In genomic region chr1:48931571-48932251, GRCh38 we compare ENCODE assay signal across 14 cellular contexts.
DNase-seq lines count a peak whose midpoint lies in the region; ATAC-seq and TF ChIP-seq lines count a peak whose summit lies in the region.
"Had no signal": no experiment of that assay in that cellular context is flagged by ENCODE, and none has a peak within 500 bp of the region (broad histone marks: within the 10 kb centered on the region; RNA-seq: fewer than 3 reads in every experiment).

No MANE protein-coding gene starts in this region.

- H3K36me3 ChIP-seq in lower lobe of right lung (no peaks in the 10 kb centered on the region), thyroid gland (no peaks in the 10 kb centered on the region)

- H3K27me3 ChIP-seq in lower lobe of right lung (ENCODE audit: low read depth) (no peaks in the 10 kb centered on the region), thyroid gland (no peaks in the 10 kb centered on the region)

- H3K36me3 Mint-ChIP-seq in endothelial cell (ENCODE audit: low read depth, unreplicated experiment): no peaks in the 10 kb centered on the region

- peak; percentile 35 for DNase-seq in LHCN-M2 (ENCODE audit: low read depth)
- peak; percentile 76 for DNase-seq in astrocyte of the spinal cord (ENCODE audit: low read depth, low spot score)
- DNase-seq in lower lobe of right lung: no peak
- DNase-seq in thyroid gland: no peak
- DNase-seq in NCI-H2029 (lab: John Stamatoyannopoulos, UW): no peak
- no peak for DNase-seq in endothelial cell (ENCODE audit: low spot score)
- no peak for DNase-seq in NCI-H226
- DNase-seq: activated T-cell treated with anti-CD3 and anti-CD28 coated beads, Interleukin-2, amount 50 U/mL, for 72 hours; cerebellar nuclear complex; DND-41; NCI-H2171 treated with DMSO at 0.1 percent for 48 hours; Right ventricle myocardium superior had no signal

- H3K9me3 Mint-ChIP-seq in endothelial cell (ENCODE audit: unreplicated experiment): no peaks in the 10 kb centered on the region

- H3K4me1 Mint-ChIP-seq in endothelial cell (ENCODE audit: unreplicated experiment): peaks cover 10% of the 10 kb centered on the region
- H3K4me1 Mint-ChIP-seq: memory B cell had no signal

- no peaks in the 10 kb centered on the region for H3K27me3 Mint-ChIP-seq in endothelial cell (ENCODE audit: unreplicated experiment)

- no peak overlapping the region for H3K27ac Mint-ChIP-seq in endothelial cell (ENCODE audit: unreplicated experiment)
- H3K27ac Mint-ChIP-seq: activated T-cell treated with anti-CD3 and anti-CD28 coated beads, Interleukin-2, amount 50 U/mL, for 72 hours; memory B cell had no signal

- no peak overlapping the region for H3K4me3 Mint-ChIP-seq in endothelial cell (ENCODE audit: unreplicated experiment)
- H3K4me3 Mint-ChIP-seq: activated T-cell treated with anti-CD3 and anti-CD28 coated beads, Interleukin-2, amount 50 U/mL, for 72 hours; memory B cell had no signal

- ATAC-seq in lower lobe of right lung: peak; percentile 62 to 67
- ATAC-seq: activated T-cell treated with anti-CD3 and anti-CD28 coated beads, Interleukin-2, amount 50 U/mL, for 72 hours had no signal

- no peak for TF ChIP-seq POLR2A in thyroid gland (IDR thresholded peaks at IDR 0.05)

- intact Hi-C loops in lower lobe of right lung (cut with DNase I): no loop called here
- intact Hi-C loops in thyroid gland (cut with DNase I): no loop called here

- in situ Hi-C loops in astrocyte of the spinal cord (cut with HindIII; ENCODE audit: low sequenced_read_pairs): no loop called here

- TF ChIP-seq CTCF in 22Rv1 (IDR thresholded peaks at IDR 0.05) (no peak), astrocyte of the spinal cord (IDR thresholded peaks at IDR 0.05; ENCODE audit: low read depth, low read length) (no peak), lower lobe of right lung (IDR thresholded peaks at IDR 0.05) (no peak), thyroid gland (IDR thresholded peaks at IDR 0.05) (no peak), endothelial cell (IDR thresholded peaks at IDR 0.05; ENCODE audit: unreplicated experiment) (no peak)

- WGBS in thyroid gland, 2 donors: 74 to 77% methylated on average over 7 of the region's 7 CpGs

- H3K9me3 ChIP-seq in lower lobe of right lung (no peaks in the 10 kb centered on the region), thyroid gland (no peaks in the 10 kb centered on the region)

- H3K4me3 ChIP-seq in astrocyte of the spinal cord (ENCODE audit: low read depth, low read length) (no peak overlapping the region), lower lobe of right lung (no peak overlapping the region), thyroid gland (replicated peaks in 1 of 3) (no peak overlapping the region)

- H3K27ac ChIP-seq in 22Rv1 (peak overlapping the region; percentile 14; the same call in 1 of the 2 replicates), lower lobe of right lung (no peak overlapping the region), thyroid gland (no peak overlapping the region)

- H3K4me1 ChIP-seq in lower lobe of right lung (no peaks in the 10 kb centered on the region), thyroid gland (no peaks in the 10 kb centered on the region)

Comparison
In these comparisons a context has a peak if more than half of its experiments do, and no peak if none do; other contexts are left out.
1. DNase-seq: peak in LHCN-M2 (single experiment) and astrocyte of the spinal cord (single experiment); none in lower lobe of right lung (single experiment), thyroid gland (0 of 2), NCI-H2029 (single experiment), endothelial cell (single experiment) and NCI-H226 (single experiment).